ENCODE assay signal across 15 cellular contexts in genomic region chr1:209877109-209877764, GRCh38. TPM values are rescaled to one million over a fixed set of nuclear protein-coding genes. Genes with fewer than 3 reads are reported as not detected.
DNase-seq lines count a peak whose midpoint lies in the region; ATAC-seq and TF ChIP-seq lines count a peak whose summit lies in the region.
"Had no signal": no experiment of that assay in that cellular context is flagged by ENCODE, and none has a peak within 500 bp of the region (broad histone marks: within the 10 kb centered on the region; RNA-seq: fewer than 3 reads in every experiment).

No MANE protein-coding gene starts in this region.

- no peak overlapping the region for H3K14ac ChIP-seq in H9 (ENCODE audit: insufficient read depth, low read length)

- TF ChIP-seq CTCF in Calu3 (IDR thresholded peaks at IDR 0.05; ENCODE audit: unreplicated experiment): no peak
- TF ChIP-seq CTCF in chondrocyte (IDR thresholded peaks at IDR 0.05): no peak
- no peak for TF ChIP-seq CTCF in H9 (conservative IDR thresholded peaks at IDR 0.05)

- no peak overlapping the region for H2BK20ac ChIP-seq in H9 (ENCODE audit: low read depth, low read length, poor library complexity, severe bottlenecking)

- H2BK15ac ChIP-seq in H9 (ENCODE audit: low read depth, low read length): no peak overlapping the region

- no peak overlapping the region for H3T11ph ChIP-seq in H9 (ENCODE audit: low read length)

- H3K79me1 ChIP-seq in H9 (ENCODE audit: insufficient read depth, low read depth, low read length, poor library complexity, severe bottlenecking): no peaks in the 10 kb centered on the region

- H3K4me2 ChIP-seq in skeletal muscle satellite cell (ENCODE audit: low read length): peak overlapping the region; percentile 3
- no peak overlapping the region for H3K4me2 ChIP-seq in H9 (ENCODE audit: insufficient read depth, insufficient read length, low read length)

- H3K4me1 Mint-ChIP-seq in Calu3 (ENCODE audit: low read depth, unreplicated experiment) (peaks cover 66% of the 10 kb centered on the region), chondrocyte (ENCODE audit: low read depth) (peaks cover 49% of the 10 kb centered on the region), H9 (peaks cover 6 to 7% of the 10 kb centered on the region in 2 experiments)

- H3K36me3 Mint-ChIP-seq in Calu3 (ENCODE audit: insufficient read depth, unreplicated experiment): peaks cover 6% of the 10 kb centered on the region
- no peaks in the 10 kb centered on the region for H3K36me3 Mint-ChIP-seq in chondrocyte (ENCODE audit: low read depth)
- H3K36me3 Mint-ChIP-seq in H9 (ENCODE audit: insufficient read depth in 1 of 3, low read depth in 3 of 3): no peaks in the 10 kb centered on the region

- H3K9me3 ChIP-seq in skeletal muscle satellite cell (replicated peaks; ENCODE audit: low read length) (no peaks in the 10 kb centered on the region), H9 (ENCODE audit: control insufficient read depth, low read depth, low read length) (no peaks in the 10 kb centered on the region)

- DNase-seq in Calu3: no peak
- DNase-seq in M059J (ENCODE audit: low read depth): peak; percentile 52
- DNase-seq in chondrocyte (ENCODE audit: low spot score): no peak
- DNase-seq in H9: no peak
- no peak for DNase-seq in NCI-H146 treated with DMSO at 0.1 percent for 48 hours (lab: John Stamatoyannopoulos, UW; ENCODE audit: unreplicated experiment)
- DNase-seq: CD4-positive, alpha-beta T cell; IMR-90; Karpas-422; NCI-H1105; NCI-H510A; NCI-H774; SHP77 had no signal

- H4K91ac ChIP-seq in H9 (ENCODE audit: insufficient read length, low read depth, low read length): no peak overlapping the region

- H2AFZ ChIP-seq in H9 (ENCODE audit: low read length): no peak overlapping the region

- H3K27ac Mint-ChIP-seq in Calu3 (ENCODE audit: unreplicated experiment) (peak overlapping the region; percentile 67), chondrocyte (ENCODE audit: unreplicated experiment) (peak overlapping the region; percentile 15), H9 (no peak overlapping the region; a peak in 1 of 7 replicates)
- H3K27ac Mint-ChIP-seq: CD4-positive, alpha-beta T cell had no signal

- ATAC-seq in HG02623 (IDR thresholded peaks at IDR 0.05; ENCODE audit: unreplicated experiment): no peak

- no peak overlapping the region for H2BK5ac ChIP-seq in H9 (ENCODE audit: insufficient read length, low read length)

- H3K9ac ChIP-seq in skeletal muscle satellite cell (ENCODE audit: low read depth, low read length): no peak overlapping the region
- no peak overlapping the region for H3K9ac ChIP-seq in H9 (ENCODE audit: extremely low read depth, insufficient read length, low read length)

- H3K23ac ChIP-seq in H9 (ENCODE audit: insufficient read length, low read depth, low read length): no peak overlapping the region

- no peak overlapping the region for H4K8ac ChIP-seq in H9 (replicated peaks; ENCODE audit: insufficient read length, low read depth, low read length)

- no peaks in the 10 kb centered on the region for H4K20me1 ChIP-seq in H9 (ENCODE audit: control insufficient read depth, insufficient read depth, insufficient read length)

- no peaks in the 10 kb centered on the region for H3K36me3 ChIP-seq in skeletal muscle satellite cell (ENCODE audit: insufficient read depth, low read length)

- no peak overlapping the region for H2BK120ac ChIP-seq in H9 (ENCODE audit: low read depth, low read length, poor library complexity, severe bottlenecking)

- WGBS in H9 (ENCODE audit: extremely low coverage, insufficient read length, low lambda C conversion rate): no CpG with 5 or more reads among the region's 2 CpGs

- H4K5ac ChIP-seq in H9 (ENCODE audit: insufficient read length, low read depth, low read length): no peak overlapping the region

- no TSS peak for BruUV-seq in Calu3 (replicated peaks; lab: Mats Ljungman, UMichigan)

- CTCF ChIA-PET in Calu3 (lab: Charles Lee): no interaction called here

- H3K27me3 ChIP-seq in skeletal muscle satellite cell (ENCODE audit: control insufficient read depth, insufficient read depth, low read length) (no peaks in the 10 kb centered on the region), H9 (ENCODE audit: insufficient read depth, low read length) (no peaks in the 10 kb centered on the region)

- H3K27ac ChIP-seq in H9 (ENCODE audit: insufficient read length, low read depth, low read length): no peak overlapping the region
- H3K27ac ChIP-seq: HL-60 had no signal

- H3K27me3 Mint-ChIP-seq in Calu3 (ENCODE audit: unreplicated experiment): no peaks in the 10 kb centered on the region
- H3K27me3 Mint-ChIP-seq in chondrocyte (ENCODE audit: low read depth): no peaks in the 10 kb centered on the region
- H3K27me3 Mint-ChIP-seq in H9 (ENCODE audit: low read depth): peaks cover 5% of the 10 kb centered on the region

- H3K4me3 Mint-ChIP-seq in Calu3 (ENCODE audit: low read depth, unreplicated experiment): no peak overlapping the region
- no peak overlapping the region for H3K4me3 Mint-ChIP-seq in chondrocyte (ENCODE audit: unreplicated experiment)
- H3K4me3 Mint-ChIP-seq in H9: no peak overlapping the region
- H3K4me3 Mint-ChIP-seq: CD4-positive, alpha-beta T cell had no signal

- H3K4me1 ChIP-seq in skeletal muscle satellite cell (ENCODE audit: control insufficient read depth, insufficient read depth, low read length) (peaks cover 89% of the 10 kb centered on the region), H9 (ENCODE audit: insufficient read depth, low read length) (no peaks in the 10 kb centered on the region)

- H3K23me2 ChIP-seq in H9 (ENCODE audit: insufficient read length, low read depth, low read length, poor library complexity, severe bottlenecking): no peaks in the 10 kb centered on the region

- no peaks in the 10 kb centered on the region for H3K9me3 Mint-ChIP-seq in Calu3 (ENCODE audit: low read depth, unreplicated experiment)
- no peaks in the 10 kb centered on the region for H3K9me3 Mint-ChIP-seq in chondrocyte (ENCODE audit: low read depth)
- no peaks in the 10 kb centered on the region for H3K9me3 Mint-ChIP-seq in H9
- H3K9me3 Mint-ChIP-seq: CD4-positive, alpha-beta T cell had no signal

- intact Hi-C loops in Calu3 (cut with micrococcal nuclease; ENCODE audit: unreplicated experiment): no loop called here

- H3K4me3 ChIP-seq in skeletal muscle satellite cell (ENCODE audit: low read length): no peak overlapping the region

- no peak overlapping the region for H2BK12ac ChIP-seq in H9 (ENCODE audit: insufficient read length, low read depth, low read length)

- H3K56ac ChIP-seq in H9 (ENCODE audit: insufficient read length, low read depth, low read length): no peak overlapping the region

- no peak overlapping the region for H3K18ac ChIP-seq in H9 (ENCODE audit: insufficient read length, low read depth, low read length)

- no peak overlapping the region for H2AK5ac ChIP-seq in H9 (ENCODE audit: insufficient read length, low read length)

- H3K4ac ChIP-seq in H9 (ENCODE audit: low read depth, low read length): no peak overlapping the region

- H3K79me2 ChIP-seq in H9 (ENCODE audit: insufficient read depth, low read length): no peaks in the 10 kb centered on the region

RNA-seq across cellular contexts. Expression of gene UTP25, which starts 49.5 kb away (rescaled TPM):
- 18.6 and 19.1 TPM in 2 replicates for total RNA-seq in Calu3 (2022)
- 5.9 and 7.8 TPM in 2 replicates for total RNA-seq in M059J (2014; rRNA removed; shearing (Covaris generic))
- 5.5 to 7.4 TPM (median 6.4 TPM) in 3 replicates for total RNA-seq in chondrocyte
- total RNA-seq in skeletal muscle satellite cell (2012; rRNA removed): 8.5 and 9.1 TPM in 2 replicates
- total RNA-seq in H9 (2021): 12.9 TPM in 2 replicates

Comparison
In these comparisons a context has a peak if more than half of its experiments do, and no peak if none do; other contexts are left out.
1. H3K27ac Mint-ChIP-seq: peak in Calu3 (single experiment) and chondrocyte (single experiment); none in H9 (0 of 3).